ENCODE assay signal across 21 cellular contexts in genomic region chrX:10555846-10556245, GRCh38.
"Had no signal": no experiment of that assay in that cellular context is flagged by ENCODE, and none has a peak within 500 bp of the region (broad histone marks: within the 10 kb centered on the region; RNA-seq: fewer than 3 reads in every experiment).

No MANE protein-coding gene starts in this region.

- H3K36me3 ChIP-seq: ascending aorta, left lung, prostate gland, right lobe of liver, upper lobe of right lung had no signal

- H3K4me1 ChIP-seq: ascending aorta, left lung, prostate gland, right lobe of liver, upper lobe of right lung had no signal

- DNase-seq: activated CD4-positive, alpha-beta memory T cell treated with anti-CD3 and anti-CD28 coated beads for 36 hours; activated CD8-positive, alpha-beta memory T cell treated with anti-CD3 and anti-CD28 coated beads, Interleukin-2, amount 10 ng/mL, durations not matched to agents 7 days and 5 days; activated naive CD4-positive, alpha-beta T cell treated with anti-CD3 and anti-CD28 coated beads for 36 hours; activated naive CD8-positive, alpha-beta T cell treated with anti-CD3 and anti-CD28 coated beads, Interleukin-2, amount 50 U/mL, for 24 hours; activated T-cell treated with anti-CD3 and anti-CD28 coated beads, Interleukin-2, amount 50 U/mL, for 1 hour; left lung; natural killer cell; right lobe of liver; stimulated activated naive CD8-positive, alpha-beta T cell treated with anti-CD3 and anti-CD28 coated beads, Interleukin-15, amount 100 ng/mL, for 72 hours; T-helper 1 cell; T1000; upper lobe of right lung had no signal

- ATAC-seq: activated CD8-positive, alpha-beta memory T cell treated with anti-CD3 and anti-CD28 coated beads, Interleukin-2, amount 10 ng/mL, durations not matched to agents 7 days and 5 days; activated naive CD8-positive, alpha-beta T cell treated with anti-CD3 and anti-CD28 coated beads, Interleukin-2, amount 50 U/mL, for 24 hours; esophagus mucosa; left lung; natural killer cell; stimulated activated naive CD8-positive, alpha-beta T cell treated with anti-CD3 and anti-CD28 coated beads, Interleukin-15, amount 100 ng/mL, for 72 hours; upper lobe of right lung had no signal

- H3K9me3 Mint-ChIP-seq: activated CD4-positive, alpha-beta memory T cell treated with anti-CD3 and anti-CD28 coated beads for 36 hours; activated naive CD4-positive, alpha-beta T cell treated with anti-CD3 and anti-CD28 coated beads for 36 hours; activated naive CD8-positive, alpha-beta T cell treated with anti-CD3 and anti-CD28 coated beads, Interleukin-2, amount 50 U/mL, for 24 hours; memory B cell had no signal

- H3K27me3 Mint-ChIP-seq: activated CD4-positive, alpha-beta memory T cell treated with anti-CD3 and anti-CD28 coated beads for 36 hours; activated CD8-positive, alpha-beta memory T cell treated with anti-CD3 and anti-CD28 coated beads, Interleukin-2, amount 10 ng/mL, durations not matched to agents 7 days and 5 days; activated naive CD8-positive, alpha-beta T cell treated with anti-CD3 and anti-CD28 coated beads, Interleukin-2, amount 50 U/mL, for 24 hours; stimulated activated naive CD8-positive, alpha-beta T cell treated with anti-CD3 and anti-CD28 coated beads, Interleukin-15, amount 100 ng/mL, for 72 hours had no signal

- H3K27ac ChIP-seq: ascending aorta, hepatocyte, left lung, prostate gland, right lobe of liver, upper lobe of right lung, VCaP had no signal

- FAIRE-seq: bronchial epithelial cell, keratinocyte had no signal

- H3K4me3 Mint-ChIP-seq: activated CD4-positive, alpha-beta memory T cell treated with anti-CD3 and anti-CD28 coated beads for 36 hours; activated CD8-positive, alpha-beta memory T cell treated with anti-CD3 and anti-CD28 coated beads, Interleukin-2, amount 10 ng/mL, durations not matched to agents 7 days and 5 days; activated naive CD4-positive, alpha-beta T cell treated with anti-CD3 and anti-CD28 coated beads for 36 hours; activated naive CD8-positive, alpha-beta T cell treated with anti-CD3 and anti-CD28 coated beads, Interleukin-2, amount 50 U/mL, for 24 hours; memory B cell; natural killer cell; stimulated activated naive CD8-positive, alpha-beta T cell treated with anti-CD3 and anti-CD28 coated beads, Interleukin-15, amount 100 ng/mL, for 72 hours had no signal

- H3K36me3 Mint-ChIP-seq: activated CD4-positive, alpha-beta memory T cell treated with anti-CD3 and anti-CD28 coated beads for 36 hours; activated CD8-positive, alpha-beta memory T cell treated with anti-CD3 and anti-CD28 coated beads, Interleukin-2, amount 10 ng/mL, durations not matched to agents 7 days and 5 days; memory B cell had no signal

- H3K27ac Mint-ChIP-seq: activated CD4-positive, alpha-beta memory T cell treated with anti-CD3 and anti-CD28 coated beads for 36 hours; activated CD8-positive, alpha-beta memory T cell treated with anti-CD3 and anti-CD28 coated beads, Interleukin-2, amount 10 ng/mL, durations not matched to agents 7 days and 5 days; activated naive CD4-positive, alpha-beta T cell treated with anti-CD3 and anti-CD28 coated beads for 36 hours; activated naive CD8-positive, alpha-beta T cell treated with anti-CD3 and anti-CD28 coated beads, Interleukin-2, amount 50 U/mL, for 24 hours; activated T-helper 2 cell treated with anti-CD3 and anti-CD28 coated beads, Interferon-gamma antibody, Interleukin-2, Interleukin-4, amounts not matched to agents 10 μg/mL and 5 μg/mL and 100 μg/mL, durations not matched to agents 14 hours and 24 hours and 36 hours; memory B cell; natural killer cell had no signal

- H3K4me3 ChIP-seq: ascending aorta, hepatocyte, left lung, prostate gland, right lobe of liver, upper lobe of right lung had no signal

- H3K4me1 Mint-ChIP-seq: activated CD8-positive, alpha-beta memory T cell treated with anti-CD3 and anti-CD28 coated beads, Interleukin-2, amount 10 ng/mL, durations not matched to agents 7 days and 5 days; activated naive CD8-positive, alpha-beta T cell treated with anti-CD3 and anti-CD28 coated beads, Interleukin-2, amount 50 U/mL, for 24 hours; memory B cell; natural killer cell; stimulated activated naive CD8-positive, alpha-beta T cell treated with anti-CD3 and anti-CD28 coated beads, Interleukin-15, amount 100 ng/mL, for 72 hours had no signal

- H3K27me3 ChIP-seq: ascending aorta, hepatocyte, left lung, right lobe of liver, upper lobe of right lung had no signal

- H3K9me3 ChIP-seq: ascending aorta, left lung, prostate gland, right lobe of liver, upper lobe of right lung had no signal
